ENCODE assay signal across 19 cellular contexts in genomic region chr3:76011121-76011520, GRCh38.
DNase-seq lines count a peak whose midpoint lies in the region; FAIRE-seq and TF ChIP-seq lines count a peak whose summit lies in the region.
"Had no signal": no experiment of that assay in that cellular context is flagged by ENCODE, and none has a peak within 500 bp of the region (broad histone marks: within the 10 kb centered on the region; RNA-seq: fewer than 3 reads in every experiment).

No MANE protein-coding gene starts in this region.

- no peaks in the 10 kb centered on the region for H3K79me1 ChIP-seq in H1 (ENCODE audit: low read depth, low read length)
- no peaks in the 10 kb centered on the region for H3K79me1 ChIP-seq in mesendoderm (ENCODE audit: low read length)

- no peaks in the 10 kb centered on the region for H3K36me3 Mint-ChIP-seq in activated naive CD8-positive, alpha-beta T cell treated with anti-CD3 and anti-CD28 coated beads for 36 hours
- H3K36me3 Mint-ChIP-seq: CD8-positive, alpha-beta T cell; IgD-negative memory B cell had no signal

- H3K23me2 ChIP-seq in H1 (ENCODE audit: low read depth, low read length): no peaks in the 10 kb centered on the region

- H3K23ac ChIP-seq in H1 (ENCODE audit: insufficient read length) (no peak overlapping the region), mesendoderm (ENCODE audit: low read length) (no peak overlapping the region)

- H3K27me3 ChIP-seq in cardiac muscle cell (no peaks in the 10 kb centered on the region), right atrium auricular region (no peaks in the 10 kb centered on the region), H1 (replicated peaks in 1 of 4; ENCODE audit: control insufficient read depth in 3 of 4, extremely low read depth in 1 of 4, insufficient read depth in 3 of 4, low read length in 3 of 4) (no peaks in the 10 kb centered on the region), mesendoderm (ENCODE audit: insufficient read depth, low read length, poor library complexity) (no peaks in the 10 kb centered on the region)
- H3K27me3 ChIP-seq: BLaER1 treated with 17β-estradiol and CSF1 and Interleukin-3, amounts not matched to agents 10 nM and 100 nM had no signal

- no peak overlapping the region for H3K4me3 Mint-ChIP-seq in activated naive CD8-positive, alpha-beta T cell treated with anti-CD3 and anti-CD28 coated beads for 36 hours
- H3K4me3 Mint-ChIP-seq: B cell; CD8-positive, alpha-beta T cell; IgD-negative memory B cell had no signal

- TF ChIP-seq EP300 in H1 (IDR thresholded peaks at IDR 0.05; ENCODE audit: borderline replicate concordance in 1 of 2, low read depth in 2 of 2, low read length in 2 of 2): no peak

- no peak overlapping the region for H3K4me3 ChIP-seq in cardiac muscle cell
- H3K4me3 ChIP-seq in right atrium auricular region: no peak overlapping the region
- no peak overlapping the region for H3K4me3 ChIP-seq in H1 (ENCODE audit: extremely low read depth in 1 of 4, insufficient read depth in 2 of 4, low read depth in 3 of 4, low read length in 4 of 4)
- no peak overlapping the region for H3K4me3 ChIP-seq in mesendoderm (ENCODE audit: low read length)
- H3K4me3 ChIP-seq: BLaER1 treated with 17β-estradiol and CSF1 and Interleukin-3, amounts not matched to agents 10 nM and 100 nM; GM12878; GM23248 had no signal

- H3K4me1 ChIP-seq in cardiac muscle cell (ENCODE audit: low read depth) (peaks cover 3% of the 10 kb centered on the region), right atrium auricular region (no peaks in the 10 kb centered on the region), H1 (replicated peaks in 1 of 4; ENCODE audit: control insufficient read depth in 3 of 4, insufficient read depth in 4 of 4, low read length in 3 of 4) (peaks cover 0 to 4% (median 0%) of the 10 kb centered on the region in 4 experiments; a peak in 1 of 7 replicates), mesendoderm (ENCODE audit: control insufficient read depth, low read depth, low read length) (no peaks in the 10 kb centered on the region)
- H3K4me1 ChIP-seq: BLaER1 treated with 17β-estradiol and CSF1 and Interleukin-3, amounts not matched to agents 10 nM and 100 nM had no signal

- H3K4me2 ChIP-seq in H1 (ENCODE audit: insufficient read depth in 1 of 2, low read depth in 2 of 2, low read length in 2 of 2) (no peak overlapping the region), mesendoderm (ENCODE audit: low read length) (no peak overlapping the region)
- H3K4me2 ChIP-seq: BLaER1 treated with 17β-estradiol and CSF1 and Interleukin-3, amounts not matched to agents 10 nM and 100 nM had no signal

- DNase-seq in cardiac muscle cell (ENCODE audit: low read depth in 1 of 2, low spot score in 1 of 2) (peak in 1 of 2 donors; percentile 5), right atrium auricular region (ENCODE audit: low spot score) (no peak), H1 (ENCODE audit: low read depth in 1 of 2, low spot score in 2 of 2) (no peak), mesendoderm (peak; percentile 15), substantia nigra (lab: John Stamatoyannopoulos, UW) (no peak), NCI-H446 (lab: John Stamatoyannopoulos, UW) (no peak)
- DNase-seq in activated naive CD8-positive, alpha-beta T cell treated with anti-CD3 and anti-CD28 coated beads for 36 hours: no peak
- DNase-seq: Calu3; CD8-positive, alpha-beta T cell; DMS53; DND-41; EL; GM23248; H7 had no signal

- H3K79me2 ChIP-seq in H1 (ENCODE audit: control insufficient read depth in 1 of 2, insufficient read depth in 2 of 2, low read length in 2 of 2) (no peaks in the 10 kb centered on the region), mesendoderm (ENCODE audit: control insufficient read depth, insufficient read depth, low read length) (no peaks in the 10 kb centered on the region)

- no peaks in the 10 kb centered on the region for H3K36me3 ChIP-seq in cardiac muscle cell
- H3K36me3 ChIP-seq in right atrium auricular region: no peaks in the 10 kb centered on the region
- H3K36me3 ChIP-seq in H1 (ENCODE audit: control insufficient read depth in 2 of 4, insufficient read depth in 4 of 4, low read length in 3 of 4): no peaks in the 10 kb centered on the region
- no peaks in the 10 kb centered on the region for H3K36me3 ChIP-seq in mesendoderm (ENCODE audit: control insufficient read depth, insufficient read depth, low read length)
- H3K36me3 ChIP-seq: BLaER1 treated with 17β-estradiol and CSF1 and Interleukin-3, amounts not matched to agents 10 nM and 100 nM had no signal

- H3K4ac ChIP-seq in H1 (replicated peaks; ENCODE audit: insufficient read length, low read depth, low read length) (no peak overlapping the region), mesendoderm (ENCODE audit: low read depth, low read length) (no peak overlapping the region)

- H2BK15ac ChIP-seq in H1 (ENCODE audit: low read length) (peak overlapping the region; percentile 89; the same call in 1 of the 2 replicates), mesendoderm (replicated peaks; ENCODE audit: low read depth) (no peak overlapping the region)

- no peak for TF ChIP-seq CTCF in cardiac muscle cell (IDR thresholded peaks at IDR 0.05; ENCODE audit: low read depth, low read length)
- TF ChIP-seq CTCF in right atrium auricular region (IDR thresholded peaks at IDR 0.05): no peak
- TF ChIP-seq CTCF in H1 (IDR thresholded peaks at IDR 0.05; ENCODE audit: control extremely low read depth in 1 of 3, insufficient read depth in 1 of 3, low read depth in 1 of 3, low read length in 3 of 3): no peak

- H3K9me3 Mint-ChIP-seq in activated naive CD8-positive, alpha-beta T cell treated with anti-CD3 and anti-CD28 coated beads for 36 hours: peaks cover 4% of the 10 kb centered on the region

- H3K9me3 ChIP-seq in cardiac muscle cell (ENCODE audit: low read depth): no peaks in the 10 kb centered on the region
- no peaks in the 10 kb centered on the region for H3K9me3 ChIP-seq in right atrium auricular region
- H3K9me3 ChIP-seq in H1 (ENCODE audit: insufficient read depth in 2 of 2, low read depth in 1 of 2, low read length in 1 of 2): no peaks in the 10 kb centered on the region

- TF ChIP-seq POLR2A in H1 (IDR thresholded peaks at IDR 0.05; ENCODE audit: control extremely low read depth in 1 of 2, low read depth in 2 of 2, low read length in 2 of 2): no peak

- no peak for FAIRE-seq in H1 (lab: Jason Lieb, UNC)
- FAIRE-seq: GM12878, HepG2 had no signal

- H3K27ac ChIP-seq in cardiac muscle cell (peak overlapping the region; percentile 35), right atrium auricular region (no peak overlapping the region), H1 (ENCODE audit: low read depth, low read length) (no peak overlapping the region), mesendoderm (ENCODE audit: low read depth, low read length) (no peak overlapping the region), substantia nigra (ENCODE audit: low read depth, low read length, poor library complexity, severe bottlenecking) (no peak overlapping the region)
- H3K27ac ChIP-seq: BLaER1 treated with 17β-estradiol and CSF1 and Interleukin-3, amounts not matched to agents 10 nM and 100 nM; GM23248 had no signal

- no peaks in the 10 kb centered on the region for H3K4me1 Mint-ChIP-seq in activated naive CD8-positive, alpha-beta T cell treated with anti-CD3 and anti-CD28 coated beads for 36 hours
- H3K4me1 Mint-ChIP-seq: B cell, IgD-negative memory B cell had no signal

- no peaks in the 10 kb centered on the region for H3K27me3 Mint-ChIP-seq in activated naive CD8-positive, alpha-beta T cell treated with anti-CD3 and anti-CD28 coated beads for 36 hours
- H3K27me3 Mint-ChIP-seq: B cell, IgD-negative memory B cell had no signal

- H2BK20ac ChIP-seq in H1 (ENCODE audit: low read length): no peak overlapping the region

- H3K9ac ChIP-seq in H1 (replicated peaks in 1 of 4; ENCODE audit: extremely low read depth in 1 of 4, low read depth in 3 of 4, low read length in 3 of 4) (no peak overlapping the region), mesendoderm (ENCODE audit: low read length) (no peak overlapping the region)
- H3K9ac ChIP-seq: BLaER1 treated with 17β-estradiol and CSF1 and Interleukin-3, amounts not matched to agents 10 nM and 100 nM; GM23248 had no signal

- no peak overlapping the region for H3K14ac ChIP-seq in H1 (ENCODE audit: insufficient read length)

- no peak overlapping the region for H4K91ac ChIP-seq in H1 (replicated peaks; ENCODE audit: insufficient read length, low read length)

- no peak for TF ChIP-seq RAD21 in H1 (IDR thresholded peaks at IDR 0.05 in 1 of 2, conservative IDR thresholded peaks at IDR 0.05 in 1 of 2; ENCODE audit: low read depth in 2 of 2, low read length in 2 of 2)

- no peaks in the 10 kb centered on the region for H4K20me1 ChIP-seq in H1 (replicated peaks in 1 of 2; ENCODE audit: control insufficient read depth in 1 of 2, insufficient read depth in 2 of 2, low read length in 2 of 2)
- H4K20me1 ChIP-seq: BLaER1 treated with 17β-estradiol and CSF1 and Interleukin-3, amounts not matched to agents 10 nM and 100 nM had no signal

- no peak overlapping the region for H3K56ac ChIP-seq in H1 (replicated peaks; ENCODE audit: insufficient read length, low read depth, low read length)
- no peak overlapping the region for H3K56ac ChIP-seq in mesendoderm (ENCODE audit: low read length)

- H3K27ac Mint-ChIP-seq in activated naive CD8-positive, alpha-beta T cell treated with anti-CD3 and anti-CD28 coated beads for 36 hours: no peak overlapping the region
- H3K27ac Mint-ChIP-seq: B cell; CD8-positive, alpha-beta T cell; IgD-negative memory B cell had no signal

- H2AK5ac ChIP-seq in H1 (ENCODE audit: low read depth, low read length) (no peak overlapping the region), mesendoderm (ENCODE audit: low read length) (no peak overlapping the region)

- 90% methylated on average over 6 of the region's 6 CpGs; no CpG with 5 or more reads in 1 of the 2 experiments for WGBS in H1 (ENCODE audit: extremely low coverage in 1 of 2, insufficient coverage in 1 of 2, insufficient read length in 1 of 2, insufficient replicate concordance in 2 of 2, low coverage in 1 of 2, low lambda C conversion rate in 2 of 2, missing lambda C conversion rate in 1 of 2), 2 experiments
- WGBS in mesendoderm (ENCODE audit: extremely low coverage, insufficient coverage, low lambda C conversion rate): no CpG with 5 or more reads among the region's 6 CpGs

- POLR2A ChIA-PET in H1 (lab: Charles Lee; ENCODE audit: partially characterized antibody): no interaction called here

- no peak overlapping the region for H4K5ac ChIP-seq in H1 (ENCODE audit: insufficient read length, low read depth, low read length)
- no peak overlapping the region for H4K5ac ChIP-seq in mesendoderm (ENCODE audit: low read length)

- H4K8ac ChIP-seq in H1 (ENCODE audit: extremely low read depth, insufficient read depth, low read length) (no peak overlapping the region), mesendoderm (ENCODE audit: low read depth, low read length) (no peak overlapping the region)

- H2BK120ac ChIP-seq in H1 (replicated peaks; ENCODE audit: low read depth, low read length) (no peak overlapping the region), mesendoderm (ENCODE audit: low read depth, low read length) (no peak overlapping the region)

- no peak overlapping the region for H2BK12ac ChIP-seq in H1 (ENCODE audit: low read depth, low read length)

- H2BK5ac ChIP-seq in H1 (ENCODE audit: low read depth, low read length) (no peak overlapping the region), mesendoderm (ENCODE audit: low read length) (no peak overlapping the region)

- CTCF ChIA-PET in H1 (lab: Charles Lee; ENCODE audit: partially characterized antibody): interaction anchor here (1.2 to 1.5 kb wide), 2 partner anchors 14 to 204 kb away, joined by 3 to 4 read pairs; no protein-coding TSS in a partner anchor

- H2AFZ ChIP-seq in H1 (ENCODE audit: low read length): no peak overlapping the region
- H2AFZ ChIP-seq: GM23248 had no signal

- H3K18ac ChIP-seq in H1 (ENCODE audit: extremely low read depth, low read length): no peak overlapping the region
- H3K18ac ChIP-seq in mesendoderm (ENCODE audit: low read length): no peak overlapping the region
